In genomic region chr3:154844863-154845262, GRCh38 we compare ENCODE assay signal across 16 cellular contexts.
"Had no signal": no experiment of that assay in that cellular context is flagged by ENCODE, and none has a peak within 500 bp of the region (broad histone marks: within the 10 kb centered on the region; RNA-seq: fewer than 3 reads in every experiment).

No MANE protein-coding gene starts in this region.

- H3K4me3 ChIP-seq: tibial nerve had no signal

- ATAC-seq: activated CD8-positive, alpha-beta T cell treated with anti-CD3 and anti-CD28 coated beads, Interleukin-2, amount 10 ng/mL, durations not matched to agents 7 days and 5 days; foreskin keratinocyte; left lobe of liver; natural killer cell; right cardiac atrium; WTC11 had no signal

- H3K27me3 ChIP-seq: foreskin keratinocyte, tibial nerve had no signal

- H3K27ac ChIP-seq: foreskin keratinocyte, tibial nerve had no signal

- DNase-seq: activated CD4-positive, alpha-beta T cell treated with anti-CD3 and anti-CD28 coated beads for 48 hours; activated CD8-positive, alpha-beta memory T cell treated with anti-CD3 and anti-CD28 coated beads, Interleukin-2, amount 50 U/mL, for 48 hours; activated CD8-positive, alpha-beta T cell treated with anti-CD3 and anti-CD28 coated beads, Interleukin-2, amount 10 ng/mL, durations not matched to agents 7 days and 5 days; activated naive CD8-positive, alpha-beta T cell treated with anti-CD3 and anti-CD28 coated beads, Interleukin-2, amount 10 ng/mL, durations not matched to agents 7 days and 5 days; anterior cingulate cortex; dermis blood vessel endothelial cell; foreskin keratinocyte; head of caudate nucleus; mammary epithelial cell; natural killer cell; right cardiac atrium; small intestine; stimulated activated naive B cell treated with anti-CD40 and anti-IgM and Interleukin-4, amounts not matched to agents 10 μg/mL and 1 μg/mL and 100 μg/mL, for 72 hours had no signal

- H3K36me3 ChIP-seq: tibial nerve had no signal

- H3K4me1 ChIP-seq: foreskin keratinocyte, tibial nerve had no signal

- H3K9me3 ChIP-seq: tibial nerve had no signal
